Comparison of ENCODE assay signal across 31 cellular contexts in the genomic region with DNA sequence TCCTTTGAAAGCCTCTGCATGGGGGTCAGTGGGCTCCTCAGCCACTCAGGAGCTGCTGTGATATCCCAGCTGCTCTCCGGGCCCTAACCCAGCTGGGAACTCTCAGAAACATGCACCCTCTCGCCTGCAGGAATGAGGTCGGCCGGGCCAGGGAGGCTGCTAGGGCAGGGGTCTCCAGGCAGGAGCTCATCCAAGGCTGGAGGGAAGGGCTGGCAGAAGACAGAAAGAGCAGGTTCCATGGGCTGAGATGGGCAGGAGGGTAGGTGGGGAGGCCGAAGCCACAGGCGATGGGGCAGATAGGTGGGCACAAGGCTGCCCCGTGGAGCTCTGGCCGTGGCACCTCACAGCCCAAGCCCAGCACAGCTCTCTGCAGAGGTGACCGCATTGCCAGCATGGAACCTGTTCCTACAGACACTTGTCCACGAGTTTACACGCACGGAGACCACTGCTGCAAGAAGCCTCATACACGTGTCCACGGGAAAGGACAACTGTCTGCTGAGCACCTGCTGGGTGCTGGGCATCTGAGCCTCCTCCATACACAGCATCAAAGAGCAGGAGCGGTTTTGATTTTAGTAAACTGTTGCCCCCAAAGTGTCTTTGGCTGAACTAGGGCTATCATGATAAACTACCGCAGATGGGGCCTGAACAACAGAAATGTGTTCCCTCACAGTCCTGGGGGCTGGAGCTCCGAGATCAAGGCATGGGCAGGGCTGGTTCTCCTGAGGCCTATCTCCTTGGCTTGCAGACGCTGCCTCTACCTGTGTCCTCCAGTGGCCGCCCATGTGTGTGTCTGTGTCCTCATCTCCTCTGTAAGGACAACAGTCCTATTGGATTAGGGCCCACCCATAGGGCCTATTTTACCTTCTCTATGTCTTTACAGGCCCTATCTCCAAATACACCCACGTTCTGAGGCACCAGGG.
"Had no signal": no experiment of that assay in that cellular context is flagged by ENCODE, and none has a peak within 500 bp of the region (broad histone marks: within the 10 kb centered on the region; RNA-seq: fewer than 3 reads in every experiment).

No MANE protein-coding gene starts in this region.

- H3K4me3 ChIP-seq: K562, SJCRH30, SK-N-MC had no signal

- H3K36me3 ChIP-seq: brain microvascular endothelial cell, SJCRH30, WERI-Rb-1 had no signal

- H3K4me1 ChIP-seq: SJCRH30 had no signal

- DNase-seq: activated CD4-positive, alpha-beta T cell treated with anti-CD3 and anti-CD28 coated beads, Interleukin-2, amount 10 ng/mL, durations not matched to agents 24 days and 14 days; activated CD4-positive, alpha-beta T cell treated with anti-CD3 and anti-CD28 coated beads, Interleukin-2, amount 50 U/mL, for 4 hours; activated CD4-positive, CD25-positive, alpha-beta regulatory T cell; activated CD8-positive, alpha-beta T cell treated with anti-CD3 and anti-CD28 coated beads for 36 hours; activated effector memory CD4-positive, alpha-beta T cell treated with anti-CD3 and anti-CD28 coated beads, Interleukin-2, amount 50 U/mL, for 16 hours; activated naive CD4-positive, alpha-beta T cell; activated naive CD4-positive, alpha-beta T cell treated with anti-CD3 and anti-CD28 coated beads, Interleukin-2, amount 50 U/mL, for 16 hours; activated naive CD8-positive, alpha-beta T cell treated with anti-CD3 and anti-CD28 coated beads for 36 hours; activated T-cell treated with anti-CD3 and anti-CD28 coated beads, Interleukin-2, amount 50 U/mL, for 1 hour; activated T-cell treated with anti-CD3 and anti-CD28 coated beads, Interleukin-2, amount 50 U/mL, for 72 hours; amniotic stem cell; brain microvascular endothelial cell; NCI-H1092 treated with DMSO at 0.1 percent for 48 hours; NCI-H1417; NCI-H146; NCI-H187; NCI-H2029 treated with DMSO at 0.1 percent for 48 hours; NCI-H2107; NCI-H2171; NCI-H226; NCI-H446 treated with DMSO at 0.1 percent for 48 hours; NCI-H524; NCI-H69; SHP77; SJCRH30; T1000; WERI-Rb-1 had no signal

- H3K36me3 Mint-ChIP-seq: activated naive CD8-positive, alpha-beta T cell treated with anti-CD3 and anti-CD28 coated beads for 36 hours had no signal

- H3K27ac Mint-ChIP-seq: activated CD4-positive, alpha-beta T cell treated with anti-CD3 and anti-CD28 coated beads, Interleukin-2, amount 10 ng/mL, durations not matched to agents 24 days and 14 days; activated CD8-positive, alpha-beta T cell treated with anti-CD3 and anti-CD28 coated beads for 36 hours; activated naive CD8-positive, alpha-beta T cell treated with anti-CD3 and anti-CD28 coated beads for 36 hours; activated T-cell treated with anti-CD3 and anti-CD28 coated beads, Interleukin-2, amount 50 U/mL, for 72 hours; activated T-helper 17 cell treated with anti-CD3 and anti-CD28 coated beads, Interleukin-2, amount 50 U/mL, for 72 hours had no signal

- FAIRE-seq: K562 had no signal

- H3K27me3 Mint-ChIP-seq: activated CD4-positive, alpha-beta T cell treated with anti-CD3 and anti-CD28 coated beads, Interleukin-2, amount 10 ng/mL, durations not matched to agents 24 days and 14 days; activated CD8-positive, alpha-beta T cell treated with anti-CD3 and anti-CD28 coated beads for 36 hours; activated naive CD8-positive, alpha-beta T cell treated with anti-CD3 and anti-CD28 coated beads for 36 hours had no signal

- H3K4me1 Mint-ChIP-seq: activated CD4-positive, alpha-beta T cell treated with anti-CD3 and anti-CD28 coated beads, Interleukin-2, amount 10 ng/mL, durations not matched to agents 24 days and 14 days; activated naive CD8-positive, alpha-beta T cell treated with anti-CD3 and anti-CD28 coated beads for 36 hours; activated T-helper 17 cell treated with anti-CD3 and anti-CD28 coated beads, Interleukin-2, amount 50 U/mL, for 72 hours had no signal

- H3K27ac ChIP-seq: brain microvascular endothelial cell, SJCRH30, SK-N-MC, WERI-Rb-1 had no signal

- H3K4me3 Mint-ChIP-seq: activated CD4-positive, alpha-beta T cell treated with anti-CD3 and anti-CD28 coated beads, Interleukin-2, amount 10 ng/mL, durations not matched to agents 24 days and 14 days; activated CD8-positive, alpha-beta T cell treated with anti-CD3 and anti-CD28 coated beads for 36 hours; activated naive CD8-positive, alpha-beta T cell treated with anti-CD3 and anti-CD28 coated beads for 36 hours; activated T-cell treated with anti-CD3 and anti-CD28 coated beads, Interleukin-2, amount 50 U/mL, for 72 hours; activated T-helper 17 cell treated with anti-CD3 and anti-CD28 coated beads, Interleukin-2, amount 50 U/mL, for 72 hours had no signal

- H3K27me3 ChIP-seq: brain microvascular endothelial cell, SJCRH30 had no signal

- ATAC-seq: activated CD8-positive, alpha-beta T cell treated with anti-CD3 and anti-CD28 coated beads for 36 hours; activated T-cell treated with anti-CD3 and anti-CD28 coated beads, Interleukin-2, amount 50 U/mL, for 72 hours; activated T-helper 17 cell treated with anti-CD3 and anti-CD28 coated beads, Interleukin-2, amount 50 U/mL, for 72 hours; K562; Panc1 had no signal

- H3K9me3 ChIP-seq: SJCRH30 had no signal
